ENCODE assay signal across 8 cellular contexts in the genomic region with DNA sequence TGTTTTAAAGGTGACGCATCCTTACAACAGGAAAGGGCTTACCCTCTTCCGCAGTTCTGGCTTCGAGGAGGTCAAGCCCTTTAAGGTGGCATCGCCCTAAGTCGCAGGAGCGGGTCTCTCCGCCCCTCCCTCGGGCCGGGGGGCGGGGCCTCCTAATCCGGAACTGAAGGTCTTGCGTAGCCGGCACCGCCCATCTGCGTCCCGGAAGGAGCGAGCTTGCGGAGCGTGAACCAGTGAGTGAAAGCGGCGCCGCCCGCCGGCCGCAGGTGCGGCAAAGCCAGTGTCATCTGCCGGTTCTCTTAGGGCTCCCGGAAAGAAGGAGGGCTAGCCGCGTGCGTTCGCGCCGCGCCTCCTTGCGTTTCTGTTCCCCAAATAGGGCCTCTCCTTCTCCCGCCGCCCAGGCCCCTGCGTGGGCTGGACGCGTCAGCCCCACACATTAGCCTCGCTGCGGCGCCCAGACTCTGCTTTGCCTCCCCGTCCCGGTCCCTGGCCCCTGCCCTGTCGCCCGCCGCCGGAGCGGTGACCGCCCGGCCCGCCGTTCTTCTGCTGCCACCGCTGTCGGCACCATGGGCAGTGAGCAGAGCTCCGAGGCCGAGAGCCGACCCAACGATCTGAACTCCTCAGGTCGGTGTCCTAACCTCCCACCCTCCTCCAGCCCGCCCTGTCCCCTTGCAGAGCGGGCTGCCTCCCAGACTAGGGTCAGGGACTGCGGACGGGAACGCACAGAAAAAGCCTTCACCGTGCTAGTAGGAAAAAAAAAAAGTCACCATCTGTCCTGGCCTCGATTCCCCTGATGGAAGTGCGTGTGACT. TPM values are rescaled to one million over a fixed set of nuclear protein-coding genes. Genes with fewer than 3 reads are reported as not detected.
DNase-seq lines count a peak whose midpoint lies in the region; TF ChIP-seq lines count a peak whose summit lies in the region.

BORCS5 (plus strand) TSS at position 193 of the 811 bp plus-strand sequence; CDS start at position 567, 374 bp downstream.

- peak in 2 of 4 donors; percentile 97 to 98 for TF ChIP-seq POLR2A in stomach (IDR thresholded peaks at IDR 0.05)

- H3K79me2 ChIP-seq in MM.1S (ENCODE audit: low read length) (peaks cover 43% of the 10 kb centered on the region), neural cell (replicated peaks; ENCODE audit: insufficient read depth, low read length) (no peaks in the 10 kb centered on the region)

- H2AFZ ChIP-seq in MM.1S (ENCODE audit: low read length) (peak within 1 kb of the TSS; percentile 83), neural cell (ENCODE audit: low read depth, low read length) (peak within 1 kb of the TSS; percentile 87)

- H4K20me1 ChIP-seq in MM.1S (ENCODE audit: insufficient read depth, low read length): no peaks in the 10 kb centered on the region
- H4K20me1 ChIP-seq in neural cell (ENCODE audit: insufficient read depth): no peaks in the 10 kb centered on the region

- no peak for TF ChIP-seq CTCF in MM.1S (IDR thresholded peaks at IDR 0.05; ENCODE audit: low read length)
- peak; percentile 51 for TF ChIP-seq CTCF in neural cell (IDR thresholded peaks at IDR 0.05; ENCODE audit: poor library complexity, severe bottlenecking)
- TF ChIP-seq CTCF in stomach (IDR thresholded peaks at IDR 0.05): peak in 2 of 7 experiments; percentile 12 to 13

- intact Hi-C loops in stomach (cut with DNase I; ENCODE audit: low total_unique reads): no loop called here

- TF ChIP-seq RAD21 in neural cell (conservative IDR thresholded peaks at IDR 0.05): no peak

- H3K4me3 ChIP-seq in MM.1S (ENCODE audit: low read length): peak within 1 kb of the TSS; percentile 91
- H3K4me3 ChIP-seq in neural cell (ENCODE audit: low read length): peak within 1 kb of the TSS; percentile 84
- peak within 1 kb of the TSS; percentile 62 to 98 (median 70) for H3K4me3 ChIP-seq in stomach

- H3K9me3 ChIP-seq in MM.1S (replicated peaks; ENCODE audit: insufficient read depth, low read length): no peaks in the 10 kb centered on the region
- no peaks in the 10 kb centered on the region for H3K9me3 ChIP-seq in neural cell (ENCODE audit: low read length)
- H3K9me3 ChIP-seq in stomach: no peaks in the 10 kb centered on the region

- WGBS in stomach, 5 donors: 0 to 1% (median 0%) methylated on average over 63 to 70 of the region's 70 CpGs

- H3K9ac ChIP-seq in MM.1S (ENCODE audit: low read length): peak within 1 kb of the TSS; percentile 99
- H3K9ac ChIP-seq in neural cell (ENCODE audit: low read length): peak within 1 kb of the TSS; percentile 91

- H3K27ac ChIP-seq in MM.1S (ENCODE audit: low read length): peak within 1 kb of the TSS; percentile 99
- peak within 1 kb of the TSS; percentile 85 for H3K27ac ChIP-seq in neural cell (ENCODE audit: low read length)
- peak within 1 kb of the TSS; percentile 96 to 99 (median 98) for H3K27ac ChIP-seq in stomach

- H3K27me3 ChIP-seq in MM.1S (replicated peaks; ENCODE audit: insufficient read depth, low read length) (no peaks in the 10 kb centered on the region), neural cell (ENCODE audit: insufficient read depth, low read depth, low read length) (no peaks in the 10 kb centered on the region), stomach (no peaks in the 10 kb centered on the region)

- H3F3A ChIP-seq in MM.1S (ENCODE audit: insufficient read depth, low read length) (peaks cover 21% of the 10 kb centered on the region), neural cell (ENCODE audit: insufficient read depth, low read length, poor library complexity, severe bottlenecking) (no peaks in the 10 kb centered on the region)

- H3K4me2 ChIP-seq in MM.1S (ENCODE audit: low read depth, low read length) (peak within 1 kb of the TSS; percentile 75), neural cell (ENCODE audit: low read length) (peak within 1 kb of the TSS; percentile 74)

- H3K9me2 ChIP-seq in MM.1S (replicated peaks; ENCODE audit: insufficient read depth, low read length) (no peaks in the 10 kb centered on the region), neural cell (ENCODE audit: insufficient read depth, low read length) (no peaks in the 10 kb centered on the region)

- peak; percentile 76 for DNase-seq in GF-D8 (lab: John Stamatoyannopoulos, UW)
- DNase-seq in HCEC 1CT: peak; percentile 88
- DNase-seq in MM.1S: peak; percentile 100
- peak; percentile 81 for DNase-seq in SIG-M5 (lab: John Stamatoyannopoulos, UW)
- peak; percentile 98 for DNase-seq in activated gamma-delta T cell treated with Interleukin-2 at 50 U/mL for 16 hours
- peak; percentile 89 for DNase-seq in fibroblast of the conjunctiva (ENCODE audit: low read depth)
- peak; percentile 99 for DNase-seq in stomach

- H3K36me3 ChIP-seq in MM.1S (replicated peaks; ENCODE audit: insufficient read depth, low read length): no peaks in the 10 kb centered on the region; the same call in 1 of the 2 replicates
- H3K36me3 ChIP-seq in neural cell (ENCODE audit: insufficient read depth, low read length): no peaks in the 10 kb centered on the region
- peaks cover 0 to 6% (median 0%) of the 10 kb centered on the region in 4 donors for H3K36me3 ChIP-seq in stomach

- H3K4me1 ChIP-seq in MM.1S (ENCODE audit: low read length) (peaks cover 10% of the 10 kb centered on the region), stomach (peaks cover 0 to 37% (median 17%) of the 10 kb centered on the region in 4 donors)

- TF ChIP-seq EP300 in neural cell (conservative IDR thresholded peaks at IDR 0.05; ENCODE audit: poor library complexity, severe bottlenecking) (no peak), stomach (IDR thresholded peaks at IDR 0.05) (no peak)

TF ChIP-seq in neural cell, 6 proteins besides CTCF, POLR2A, EP300 and RAD21:
- TF ChIP-seq SMC3 (conservative IDR thresholded peaks at IDR 0.05; ENCODE audit: poor library complexity) (peak; percentile 46), POLR2AphosphoS5 (IDR thresholded peaks at IDR 0.05) (peak; percentile 96), TAF1 (IDR thresholded peaks at IDR 0.05; ENCODE audit: low read depth) (peak; percentile 84), MXI1 (conservative IDR thresholded peaks at IDR 0.05; ENCODE audit: poor library complexity, severe bottlenecking) (peak; percentile 85), EZH2 (IDR thresholded peaks at IDR 0.05; ENCODE audit: borderline replicate concordance, insufficient read depth, low read length, poor library complexity, severe bottlenecking) (no peak)
- TF ChIP-seq, protein P1, sequence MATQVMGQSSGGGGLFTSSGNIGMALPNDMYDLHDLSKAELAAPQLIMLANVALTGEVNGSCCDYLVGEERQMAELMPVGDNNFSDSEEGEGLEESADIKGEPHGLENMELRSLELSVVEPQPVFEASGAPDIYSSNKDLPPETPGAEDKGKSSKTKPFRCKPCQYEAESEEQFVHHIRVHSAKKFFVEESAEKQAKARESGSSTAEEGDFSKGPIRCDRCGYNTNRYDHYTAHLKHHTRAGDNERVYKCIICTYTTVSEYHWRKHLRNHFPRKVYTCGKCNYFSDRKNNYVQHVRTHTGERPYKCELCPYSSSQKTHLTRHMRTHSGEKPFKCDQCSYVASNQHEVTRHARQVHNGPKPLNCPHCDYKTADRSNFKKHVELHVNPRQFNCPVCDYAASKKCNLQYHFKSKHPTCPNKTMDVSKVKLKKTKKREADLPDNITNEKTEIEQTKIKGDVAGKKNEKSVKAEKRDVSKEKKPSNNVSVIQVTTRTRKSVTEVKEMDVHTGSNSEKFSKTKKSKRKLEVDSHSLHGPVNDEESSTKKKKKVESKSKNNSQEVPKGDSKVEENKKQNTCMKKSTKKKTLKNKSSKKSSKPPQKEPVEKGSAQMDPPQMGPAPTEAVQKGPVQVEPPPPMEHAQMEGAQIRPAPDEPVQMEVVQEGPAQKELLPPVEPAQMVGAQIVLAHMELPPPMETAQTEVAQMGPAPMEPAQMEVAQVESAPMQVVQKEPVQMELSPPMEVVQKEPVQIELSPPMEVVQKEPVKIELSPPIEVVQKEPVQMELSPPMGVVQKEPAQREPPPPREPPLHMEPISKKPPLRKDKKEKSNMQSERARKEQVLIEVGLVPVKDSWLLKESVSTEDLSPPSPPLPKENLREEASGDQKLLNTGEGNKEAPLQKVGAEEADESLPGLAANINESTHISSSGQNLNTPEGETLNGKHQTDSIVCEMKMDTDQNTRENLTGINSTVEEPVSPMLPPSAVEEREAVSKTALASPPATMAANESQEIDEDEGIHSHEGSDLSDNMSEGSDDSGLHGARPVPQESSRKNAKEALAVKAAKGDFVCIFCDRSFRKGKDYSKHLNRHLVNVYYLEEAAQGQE (IDR thresholded peaks at IDR 0.05; ENCODE audit: borderline replicate concordance): peak; percentile 88

RNA-seq across cellular contexts. Expression of gene BORCS5, which starts in this region (rescaled TPM):
- polyA plus RNA-seq in neural cell (11.4 and 14.2 TPM in 2 replicates), stomach (1 to 10 TPM; 5.5 to 8.7 (median 6.3) TPM)
- polyA minus RNA-seq in neural cell: 18.5 and 21.9 TPM in 2 replicates
- total RNA-seq in stomach: 10 to 100 TPM in 3 of 5 donors, 1 to 10 TPM in 2; 1.3 to 49.0 (median 25.0) TPM

Comparison
In these comparisons a context has a peak if more than half of its experiments do, and no peak if none do; other contexts are left out.
1. Peak in every context shown above with its lines: DNase-seq, H3K4me3 ChIP-seq and H3K27ac ChIP-seq.